8 cellular contexts compared by ENCODE assay signal in the genomic region with DNA sequence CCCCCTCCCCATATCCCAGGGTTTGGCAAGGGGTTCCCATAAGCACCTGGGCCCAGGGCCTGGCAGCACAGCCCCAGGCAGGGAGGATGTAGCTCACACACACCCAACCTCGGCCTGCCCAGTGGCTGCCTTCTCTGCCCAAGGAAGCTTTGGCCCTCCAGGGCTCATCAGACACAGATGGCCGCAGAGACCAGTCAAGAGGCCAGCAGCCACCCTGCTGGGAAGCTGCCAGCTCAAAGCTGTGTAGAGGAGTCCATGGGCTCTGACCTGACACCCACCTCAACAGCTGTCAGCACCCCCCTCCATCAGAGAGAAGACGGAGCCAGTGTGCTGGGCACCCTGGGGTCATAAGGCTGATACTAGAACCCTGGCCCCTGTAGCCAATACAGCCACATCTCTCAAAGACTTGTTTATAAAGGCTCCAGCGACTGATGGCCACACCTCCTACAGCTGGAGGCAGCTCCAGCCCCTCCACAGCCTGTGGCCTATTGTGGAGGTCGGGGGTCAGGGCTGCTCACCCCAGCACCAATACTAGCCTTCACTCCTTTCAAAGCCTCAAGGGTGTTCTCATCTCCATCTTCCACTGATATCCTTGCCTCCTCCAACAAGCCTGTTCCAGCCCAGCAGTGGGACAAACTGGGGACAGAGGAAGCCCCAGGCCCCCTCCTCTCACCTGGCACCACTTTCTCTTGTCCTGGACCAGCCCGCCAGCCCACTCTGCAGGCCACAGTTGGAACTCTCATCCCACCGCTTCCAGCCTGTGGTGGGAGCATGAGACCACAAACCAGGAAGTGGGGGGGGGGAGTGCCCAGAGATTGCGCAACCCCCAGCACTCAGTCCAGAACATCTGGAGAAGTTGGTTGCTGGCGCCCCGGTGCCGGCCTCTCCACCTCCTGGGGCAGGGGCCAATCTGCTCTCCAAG. TPM values are rescaled to one million over a fixed set of nuclear protein-coding genes. Genes with fewer than 3 reads are reported as not detected.
DNase-seq lines count a peak whose midpoint lies in the region; ATAC-seq and TF ChIP-seq lines count a peak whose summit lies in the region.

No MANE protein-coding gene starts in this region.

- POLR2A ChIA-PET in SK-N-SH (lab: Yijun Ruan, JAX) = interaction anchor here (0.5 to 0.6 kb wide), 2 partner anchors 12 to 146 kb away, joined by 3 read pairs; no protein-coding TSS in a partner anchor
- POLR2A ChIA-PET in naive thymus-derived CD4-positive, alpha-beta T cell (lab: Charles Lee) = interaction anchor here (0.6 to 1.6 kb wide), 2 partner anchors 22 to 644 kb away, joined by 3 to 5 read pairs; no protein-coding TSS in a partner anchor

- peaks cover 8% of the 10 kb centered on the region for H3F3A ChIP-seq in SK-N-SH (replicated peaks; ENCODE audit: insufficient read depth)

- H3K9me3 Mint-ChIP-seq in effector memory CD8-positive, alpha-beta T cell = no peaks in the 10 kb centered on the region
- H3K9me3 Mint-ChIP-seq in naive thymus-derived CD4-positive, alpha-beta T cell = peaks cover 0 to 1% (median 0%) of the 10 kb centered on the region in 11 donors

- no peak overlapping the region for H2AFZ ChIP-seq in SK-N-SH (ENCODE audit: low read depth)

- H4K20me1 ChIP-seq in SK-N-SH (ENCODE audit: insufficient read depth) = peaks cover 4% of the 10 kb centered on the region

- peaks cover 28 to 31% of the 10 kb centered on the region in 2 donors for H3K4me1 Mint-ChIP-seq in effector memory CD8-positive, alpha-beta T cell (ENCODE audit: low read depth in 2 of 2)
- peaks cover 14 to 41% (median 30%) of the 10 kb centered on the region in 7 donors for H3K4me1 Mint-ChIP-seq in naive thymus-derived CD4-positive, alpha-beta T cell

- H3K36me3 Mint-ChIP-seq in effector memory CD8-positive, alpha-beta T cell (ENCODE audit: insufficient read depth) = peaks cover 7% of the 10 kb centered on the region
- peaks cover 0 to 5% (median 0%) of the 10 kb centered on the region in 5 donors for H3K36me3 Mint-ChIP-seq in naive thymus-derived CD4-positive, alpha-beta T cell

- H3K36me3 ChIP-seq in SK-N-SH (replicated peaks in 1 of 2; ENCODE audit: control insufficient read depth in 1 of 2, insufficient read depth in 2 of 2, low read length in 1 of 2) (peaks cover 11% of the 10 kb centered on the region in 2 experiments), Peyer's patch (peaks cover 0 to 12% (median 0%) of the 10 kb centered on the region in 3 donors)
- peaks cover 0 to 10% (median 0%) of the 10 kb centered on the region in 3 experiments for H3K36me3 ChIP-seq in naive thymus-derived CD4-positive, alpha-beta T cell (ENCODE audit: control insufficient read depth in 2 of 3, insufficient read depth in 3 of 3, low read length in 3 of 3)

- peak; percentile 27 for TF ChIP-seq CTCF in SK-N-SH (IDR thresholded peaks at IDR 0.05)
- TF ChIP-seq CTCF in Peyer's patch (IDR thresholded peaks at IDR 0.05) = peak in 3 of 6 experiments; percentile 8 to 18 (median 18)

- WGBS in SK-N-SH (ENCODE audit: low lambda C conversion rate) = 73% methylated on average over 8 of the region's 11 CpGs

- no peak overlapping the region for H3K9ac ChIP-seq in SK-N-SH

- no peak overlapping the region for H3K4me3 ChIP-seq in SK-N-SH (ENCODE audit: low read depth in 2 of 2, low read length in 1 of 2)
- no peak overlapping the region for H3K4me3 ChIP-seq in Peyer's patch
- no peak overlapping the region for H3K4me3 ChIP-seq in naive thymus-derived CD4-positive, alpha-beta T cell (ENCODE audit: low read length)

- TF ChIP-seq EP300 in SK-N-SH (IDR thresholded peaks at IDR 0.05; ENCODE audit: borderline replicate concordance in 1 of 2, low read depth in 1 of 2, low read length in 1 of 2) = no peak

- H3K4me1 ChIP-seq in SK-N-SH (ENCODE audit: control insufficient read depth in 1 of 2, insufficient read depth in 2 of 2, low read depth in 1 of 2, low read length in 1 of 2) (peaks cover 23 to 60% of the 10 kb centered on the region in 2 experiments), Peyer's patch (peaks cover 0 to 60% (median 25%) of the 10 kb centered on the region in 4 donors)
- peaks cover 14 to 15% of the 10 kb centered on the region in 2 donors for H3K4me1 ChIP-seq in naive thymus-derived CD4-positive, alpha-beta T cell (ENCODE audit: control insufficient read depth in 2 of 2, insufficient read depth in 2 of 2, low read length in 2 of 2)

- peak overlapping the region; percentile 99; the same call in 1 of the 2 replicates for H3K4me2 ChIP-seq in SK-N-SH

- peaks cover 21 to 38% of the 10 kb centered on the region in 2 donors for H3K27me3 Mint-ChIP-seq in effector memory CD8-positive, alpha-beta T cell
- peaks cover 14 to 32% (median 15%) of the 10 kb centered on the region in 5 donors for H3K27me3 Mint-ChIP-seq in naive thymus-derived CD4-positive, alpha-beta T cell

- TF ChIP-seq POLR2A in Peyer's patch (IDR thresholded peaks at IDR 0.05) = no peak

- no peaks in the 10 kb centered on the region for H3K9me2 ChIP-seq in SK-N-SH

- H3K27me3 ChIP-seq in SK-N-SH (ENCODE audit: insufficient read depth) = no peaks in the 10 kb centered on the region
- no peaks in the 10 kb centered on the region for H3K27me3 ChIP-seq in Peyer's patch
- no peaks in the 10 kb centered on the region for H3K27me3 ChIP-seq in naive thymus-derived CD4-positive, alpha-beta T cell (ENCODE audit: control insufficient read depth in 2 of 2, insufficient read depth in 2 of 2, low read length in 2 of 2)

- CTCF ChIA-PET in SK-N-SH (lab: Yijun Ruan, JAX) = interaction anchor here (0.5 to 21.2 kb wide), 8 partner anchors 10 to 367 kb away, joined by 3 to 793 read pairs (median 4); no protein-coding TSS in a partner anchor
- CTCF ChIA-PET in naive thymus-derived CD4-positive, alpha-beta T cell (lab: Charles Lee) = interaction anchor here (1.4 to 3.1 kb wide), 2 partner anchors 10 to 18 kb away, joined by 5 to 9 read pairs; no protein-coding TSS in a partner anchor

- H3K27ac Mint-ChIP-seq in effector memory CD8-positive, alpha-beta T cell = peak overlapping the region; percentile 44 to 72
- peak overlapping the region in 3 of 9 donors; percentile 14 to 76 (median 41) for H3K27ac Mint-ChIP-seq in naive thymus-derived CD4-positive, alpha-beta T cell

- no peak for TF ChIP-seq RAD21 in SK-N-SH (IDR thresholded peaks at IDR 0.05; ENCODE audit: low read length)

- ATAC-seq in SK-N-SH treated with all-trans-retinoic acid at 6 μM for 48 hours = no peak
- no peak for ATAC-seq in effector memory CD8-positive, alpha-beta T cell (replicated peaks)
- no peak for ATAC-seq in naive thymus-derived CD4-positive, alpha-beta T cell

- H3K4me3 Mint-ChIP-seq in effector memory CD8-positive, alpha-beta T cell = peak overlapping the region; percentile 84 to 87
- peak overlapping the region in 6 of 10 donors; percentile 70 to 86 (median 82) for H3K4me3 Mint-ChIP-seq in naive thymus-derived CD4-positive, alpha-beta T cell

- intact Hi-C loops in naive thymus-derived CD4-positive, alpha-beta T cell (cut with micrococcal nuclease) = no loop called here

- H3K9me3 ChIP-seq in SK-N-SH (no peaks in the 10 kb centered on the region), Peyer's patch (no peaks in the 10 kb centered on the region)
- H3K9me3 ChIP-seq in naive thymus-derived CD4-positive, alpha-beta T cell (ENCODE audit: control insufficient read depth in 2 of 3, low read length in 3 of 3) = no peaks in the 10 kb centered on the region

- H3K27ac ChIP-seq in SK-N-SH (ENCODE audit: low read depth in 2 of 2, low read length in 1 of 2) = peak overlapping the region; percentile 58 to 84; a peak in 2 of 4 replicates
- peak overlapping the region; percentile 7 to 92 (median 89) for H3K27ac ChIP-seq in Peyer's patch
- H3K27ac ChIP-seq in naive thymus-derived CD4-positive, alpha-beta T cell (ENCODE audit: low read depth, low read length) = no peak overlapping the region

- H3K79me2 ChIP-seq in SK-N-SH (ENCODE audit: insufficient read depth) = peaks cover 33% of the 10 kb centered on the region

- peak; percentile 63 for DNase-seq in SK-N-SH
- peak; percentile 37 to 78 (median 66) for DNase-seq in Peyer's patch
- no peak for DNase-seq in effector memory CD8-positive, alpha-beta T cell
- DNase-seq in naive thymus-derived CD4-positive, alpha-beta T cell = no peak
- DNase-seq in HuH-7.5 (ENCODE audit: low spot score) = no peak
- DNase-seq in NCI-H128 (lab: John Stamatoyannopoulos, UW; ENCODE audit: unreplicated experiment) = no peak
- DNase-seq in NK-92 (lab: John Stamatoyannopoulos, UW; ENCODE audit: unreplicated experiment) = no peak

TF ChIP-seq in SK-N-SH, 30 proteins besides CTCF, POLR2A, EP300 and RAD21:
- TF ChIP-seq ELF1 (IDR thresholded peaks at IDR 0.05) = peak; percentile 44; the same call in 1 of the 2 replicates
- no peak for TF ChIP-seq RCOR1 (IDR thresholded peaks at IDR 0.05; ENCODE audit: low read length)

TF ChIP-seq in SK-N-SH treated with all-trans-retinoic acid at 6 μM for 48 hours, 23 proteins besides CTCF, POLR2A, EP300 and RAD21 (continues in another document):
- no peak for TF ChIP-seq PPARA (CRISPR knock-in tag; IDR thresholded peaks at IDR 0.05; ENCODE audit: borderline replicate concordance)
- TF ChIP-seq ZNF8 (CRISPR knock-in tag; IDR thresholded peaks at IDR 0.05) = no peak
- TF ChIP-seq SNAI2 (CRISPR knock-in tag; IDR thresholded peaks at IDR 0.05) = no peak

RNA-seq across cellular contexts. Expression of gene MPG, which starts 2.2 kb away (rescaled TPM):
- 93.3 and 98.3 TPM in 2 replicates for polyA plus RNA-seq in SK-N-SH (2012; rRNA removed)
- polyA plus RNA-seq in SK-N-SH (2012; cell fraction: cytosol; rRNA removed) = 46.5 and 72.7 TPM in 2 replicates
- polyA plus RNA-seq in SK-N-SH (2012; cell fraction: nucleus; rRNA removed) = 42.9 and 60.4 TPM in 2 replicates
- 10 to 100 TPM; 21.5 to 63.4 (median 44.7) TPM for total RNA-seq in Peyer's patch
- 10 to 100 TPM; 17.5 to 59.5 (median 25.4) TPM for total RNA-seq in naive thymus-derived CD4-positive, alpha-beta T cell
- 10 to 100 TPM; 50.5 to 52.3 TPM for polyA plus RNA-seq in naive thymus-derived CD4-positive, alpha-beta T cell

RNA-seq across cellular contexts. Expression of gene RHBDF1, which starts 3.4 kb away (rescaled TPM):
- 49.1 and 54.1 TPM in 2 replicates for polyA plus RNA-seq in SK-N-SH (2012; rRNA removed)
- 13.4 and 21.3 TPM in 2 replicates for polyA plus RNA-seq in SK-N-SH (2012; cell fraction: cytosol; rRNA removed)
- polyA plus RNA-seq in SK-N-SH (2012; cell fraction: nucleus; rRNA removed) = 312 and 381 TPM in 2 replicates
- total RNA-seq in Peyer's patch = 10 to 100 TPM; 19.4 to 58.6 (median 41.1) TPM
- total RNA-seq in naive thymus-derived CD4-positive, alpha-beta T cell = 1 to 10 TPM in 1 of 5 experiments, under 1 TPM in 1, not detected in 3; 0.66 to 1.6 TPM
- polyA plus RNA-seq in naive thymus-derived CD4-positive, alpha-beta T cell = not detected

RNA-seq across cellular contexts. Expression of gene SNRNP25, which starts 22.2 kb away (rescaled TPM):
- 61.9 and 73.4 TPM in 2 replicates for polyA plus RNA-seq in SK-N-SH (2012; rRNA removed)
- 64.6 and 70.4 TPM in 2 replicates for polyA plus RNA-seq in SK-N-SH (2012; cell fraction: cytosol; rRNA removed)
- 26.6 and 34.7 TPM in 2 replicates for polyA plus RNA-seq in SK-N-SH (2012; cell fraction: nucleus; rRNA removed)
- total RNA-seq in Peyer's patch = 10 to 100 TPM in 3 of 4 donors, 1 to 10 TPM in 1; 8.7 to 17.6 (median 14.4) TPM
- 10 to 100 TPM in 4 of 5 experiments, 1 to 10 TPM in 1; 9.8 to 57.4 (median 11.7) TPM for total RNA-seq in naive thymus-derived CD4-positive, alpha-beta T cell
- polyA plus RNA-seq in naive thymus-derived CD4-positive, alpha-beta T cell = 10 to 100 TPM; 20.5 to 21.5 TPM

RNA-seq across cellular contexts. Expression of gene POLR3K, which starts 22.4 kb away (rescaled TPM):
- polyA plus RNA-seq in SK-N-SH (2012; rRNA removed) = 43.0 and 54.5 TPM in 2 replicates
- polyA plus RNA-seq in SK-N-SH (2012; cell fraction: cytosol; rRNA removed) = 41.7 and 43.1 TPM in 2 replicates
- 15.9 and 21.8 TPM in 2 replicates for polyA plus RNA-seq in SK-N-SH (2012; cell fraction: nucleus; rRNA removed)
- 1 to 10 TPM; 2.5 to 6.3 (median 3.3) TPM for total RNA-seq in Peyer's patch
- 10 to 100 TPM in 4 of 5 experiments, 1 to 10 TPM in 1; 8.5 to 45.4 (median 18.9) TPM for total RNA-seq in naive thymus-derived CD4-positive, alpha-beta T cell
- polyA plus RNA-seq in naive thymus-derived CD4-positive, alpha-beta T cell = 10 to 100 TPM; 20.4 to 28.6 TPM

Comparison
In these comparisons a context has a peak if more than half of its experiments do, and no peak if none do; other contexts are left out.
1. DNase-seq: peak in SK-N-SH (single experiment) and Peyer's patch (3 of 3); none in effector memory CD8-positive, alpha-beta T cell (0 of 3), naive thymus-derived CD4-positive, alpha-beta T cell (0 of 9), HuH-7.5 (single experiment), NCI-H128 (single experiment) and NK-92 (single experiment).
2. RNA of gene RHBDF1, which starts 3.4 kb away (total RNA-seq): 19.4 to 58.6 TPM in Peyer's patch; 0.66 to 1.6 TPM in naive thymus-derived CD4-positive, alpha-beta T cell; every median in the first group is over 4 times any median in the second.